ENCODE assay signal across 14 cellular contexts in the genomic region with DNA sequence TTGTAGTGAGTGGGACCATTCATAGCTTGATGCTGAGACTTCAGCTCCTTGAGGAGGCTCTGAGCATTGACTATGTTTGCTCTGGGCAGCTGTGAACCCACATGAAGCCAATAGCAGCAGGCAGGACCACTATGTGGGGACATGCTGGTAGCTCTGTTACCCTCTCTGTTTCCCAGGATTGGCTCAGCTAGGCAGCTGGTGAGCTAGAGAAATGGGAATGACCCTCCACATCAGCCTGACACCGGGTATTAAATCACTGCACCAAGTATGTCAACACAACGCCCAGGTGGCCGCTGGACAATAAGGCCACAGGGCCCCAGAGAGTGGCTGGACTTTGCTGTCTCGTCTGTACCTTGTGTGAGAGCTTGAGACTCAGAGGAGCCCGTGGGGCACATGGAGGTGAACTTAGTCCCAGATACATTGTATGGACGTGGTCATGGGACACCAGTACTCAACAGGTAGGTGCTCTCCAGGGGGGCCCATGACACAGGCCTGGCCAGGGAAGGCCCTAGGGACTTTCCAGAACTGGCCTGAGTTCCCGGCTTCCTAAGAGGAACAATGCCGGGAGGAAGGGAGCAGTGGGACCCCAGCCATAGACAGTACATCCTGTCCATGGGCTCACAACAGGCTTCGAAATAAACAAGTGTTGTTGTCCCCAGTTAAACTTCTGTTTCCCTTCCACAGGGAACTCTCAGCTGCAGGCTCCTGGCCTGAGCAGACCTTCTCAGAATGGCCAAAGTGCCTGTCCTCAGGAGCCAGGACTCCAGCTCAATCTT. TPM values are rescaled to one million over a fixed set of nuclear protein-coding genes. Genes with fewer than 3 reads are reported as not detected.
DNase-seq lines count a peak whose midpoint lies in the region; ATAC-seq and TF ChIP-seq lines count a peak whose summit lies in the region.
"Had no signal": no experiment of that assay in that cellular context is flagged by ENCODE, and none has a peak within 500 bp of the region (broad histone marks: within the 10 kb centered on the region; RNA-seq: fewer than 3 reads in every experiment).

No MANE protein-coding gene starts in this region.

- ATAC-seq in left ventricle myocardium superior (peak; percentile 24), GM18517 (IDR thresholded peaks at IDR 0.05; ENCODE audit: unreplicated experiment) (no peak), PC-3 (no peak)
- ATAC-seq: activated naive CD4-positive, alpha-beta T cell treated with anti-CD3 and anti-CD28 coated beads, Interleukin-2, amount 50 U/mL, for 72 hours had no signal

- no TSS peak for BruUV-seq in PC-3 (replicated peaks; lab: Mats Ljungman, UMichigan)

- POLR2A ChIA-PET in PC-3 (lab: Charles Lee; ENCODE audit: unreplicated experiment): no interaction called here

- CTCF ChIA-PET in PC-3 (lab: Charles Lee): no interaction called here

- H4K20me1 ChIP-seq in PC-3 (ENCODE audit: low read length): no peaks in the 10 kb centered on the region

- H3K79me2 ChIP-seq in parathyroid adenoma: no peaks in the 10 kb centered on the region
- no peaks in the 10 kb centered on the region for H3K79me2 ChIP-seq in PC-3 (ENCODE audit: low read length)

- H2AFZ ChIP-seq in parathyroid adenoma (no peak overlapping the region), PC-3 (ENCODE audit: low read length) (no peak overlapping the region)

- H3K9me3 ChIP-seq in parathyroid adenoma (ENCODE audit: control insufficient read depth, low read length) (no peaks in the 10 kb centered on the region), PC-3 (ENCODE audit: low read length) (no peaks in the 10 kb centered on the region)

- H3K27me3 ChIP-seq in parathyroid adenoma (ENCODE audit: control insufficient read depth, insufficient read depth, low read length): no peaks in the 10 kb centered on the region
- no peaks in the 10 kb centered on the region for H3K27me3 ChIP-seq in PC-3 (ENCODE audit: low read length)

- no peak for TF ChIP-seq CTCF in parathyroid adenoma (IDR thresholded peaks at IDR 0.05)
- TF ChIP-seq CTCF in PC-3 (conservative IDR thresholded peaks at IDR 0.05; ENCODE audit: low read depth, low read length): no peak

- intact Hi-C loops in left ventricle myocardium superior (cut with micrococcal nuclease): no loop called here
- intact Hi-C loops in PC-3 (cut with micrococcal nuclease): no loop called here

- H3K27ac ChIP-seq in parathyroid adenoma (peak overlapping the region; percentile 59), urinary bladder (ENCODE audit: low read depth) (peak overlapping the region; percentile 11), PC-3 (ENCODE audit: low read length) (no peak overlapping the region)

- peaks cover 9% of the 10 kb centered on the region for H3K4me1 ChIP-seq in parathyroid adenoma
- H3K4me1 ChIP-seq in urinary bladder (ENCODE audit: insufficient read depth): peaks cover 3% of the 10 kb centered on the region
- peaks cover 25% of the 10 kb centered on the region for H3K4me1 ChIP-seq in PC-3 (ENCODE audit: insufficient read depth, low read length)

- 73% methylated on average over 9 of the region's 9 CpGs for WGBS in urinary bladder

- no peaks in the 10 kb centered on the region for H3F3A ChIP-seq in PC-3 (ENCODE audit: low read length, unreplicated experiment)

- H3K4me3 ChIP-seq in parathyroid adenoma (ENCODE audit: low read depth, low read length) (no peak overlapping the region), urinary bladder (ENCODE audit: low read depth, low read length) (no peak overlapping the region), PC-3 (ENCODE audit: low read length) (no peak overlapping the region)

- H3K36me3 ChIP-seq in parathyroid adenoma (ENCODE audit: control insufficient read depth, insufficient read depth, low read length) (no peaks in the 10 kb centered on the region), urinary bladder (ENCODE audit: insufficient read depth) (no peaks in the 10 kb centered on the region), PC-3 (ENCODE audit: low read depth, low read length) (no peaks in the 10 kb centered on the region)

- H3K9ac ChIP-seq in parathyroid adenoma (no peak overlapping the region), PC-3 (ENCODE audit: low read length) (no peak overlapping the region)

- peak; percentile 53 for DNase-seq in activated effector memory CD4-positive, alpha-beta T cell treated with anti-CD3 and anti-CD28 coated beads, Interleukin-2, amount 50 U/mL, for 16 hours
- no peak for DNase-seq in activated effector memory CD4-positive, alpha-beta T cell treated with Interleukin-2 at 50 U/mL for 16 hours
- DNase-seq in left ventricle myocardium superior (peak; percentile 77), PC-3 (no peak), NOMO-1 treated with dmso at 0.1 percent for 144 hours (lab: John Stamatoyannopoulos, UW; ENCODE audit: unreplicated experiment) (no peak)
- DNase-seq: activated CD4-positive, alpha-beta T cell treated with anti-CD3 and anti-CD28 coated beads, Interleukin-2, amount 50 U/mL, for 4 hours; HCEC 1CT; NCI-H1694 treated with DMSO at 0.1 percent for 48 hours; T-helper 1 cell had no signal

- no peaks in the 10 kb centered on the region for H3K9me2 ChIP-seq in PC-3 (replicated peaks; ENCODE audit: low read length)

- H3K4me2 ChIP-seq in parathyroid adenoma (ENCODE audit: low read length): no peak overlapping the region
- H3K4me2 ChIP-seq in PC-3 (ENCODE audit: low read length): no peak overlapping the region

RNA-seq across cellular contexts. Expression of a gene that starts 35.2 kb away (rescaled TPM):
- total RNA-seq in left ventricle myocardium superior (20.2 TPM), urinary bladder (19.0 TPM), PC-3 (2014; rRNA removed) (17.8 and 19.6 TPM in 2 replicates)
- 43.8 TPM for polyA plus RNA-seq in urinary bladder

RNA-seq across cellular contexts. Expression of a gene that starts 51.3 kb away (rescaled TPM):
- total RNA-seq in left ventricle myocardium superior: 0.32 TPM
- total RNA-seq in urinary bladder: 2.2 TPM
- 0.79 TPM for polyA plus RNA-seq in urinary bladder
- 0.04 TPM in 1 of 2 replicates, not detected in the other for total RNA-seq in PC-3 (2014; rRNA removed)
- total RNA-seq: myocyte had no signal

Comparison
In these comparisons a context has a peak if more than half of its experiments do, and no peak if none do; other contexts are left out.
1. DNase-seq: peak in activated effector memory CD4-positive, alpha-beta T cell treated with anti-CD3 and anti-CD28 coated beads, Interleukin-2, amount 50 U/mL, for 16 hours (single experiment) and left ventricle myocardium superior (single experiment); none in activated effector memory CD4-positive, alpha-beta T cell treated with Interleukin-2 at 50 U/mL for 16 hours (single experiment), PC-3 (single experiment) and NOMO-1 treated with dmso at 0.1 percent for 144 hours (single experiment).